40 cellular contexts compared by ENCODE assay signal in genomic region chr10:45274364-45274763, GRCh38. TPM values are rescaled to one million over a fixed set of nuclear protein-coding genes. Genes with fewer than 3 reads are reported as not detected.
DNase-seq lines count a peak whose midpoint lies in the region; ATAC-seq, FAIRE-seq and TF ChIP-seq lines count a peak whose summit lies in the region.
"Had no signal": no experiment of that assay in that cellular context is flagged by ENCODE, and none has a peak within 500 bp of the region (broad histone marks: within the 10 kb centered on the region; RNA-seq: fewer than 3 reads in every experiment).

No MANE protein-coding gene starts in this region.

- H3K4me3 ChIP-seq in K562 (no peak overlapping the region), ascending aorta (no peak overlapping the region)
- H3K4me3 ChIP-seq: A549; BLaER1; BLaER1 treated with 17β-estradiol and CSF1 and Interleukin-3, amounts not matched to agents 10 nM and 100 nM had no signal

- H3K36me3 ChIP-seq in K562 (ENCODE audit: control insufficient read depth, insufficient read depth, low read length) = no peaks in the 10 kb centered on the region
- no peaks in the 10 kb centered on the region for H3K36me3 ChIP-seq in ascending aorta
- H3K36me3 ChIP-seq: BE2C; BLaER1; BLaER1 treated with 17β-estradiol and CSF1 and Interleukin-3, amounts not matched to agents 10 nM and 100 nM had no signal

- H3K9ac ChIP-seq in K562 (ENCODE audit: insufficient read depth in 1 of 2, low read depth in 2 of 2, low read length in 2 of 2) = no peak overlapping the region
- H3K9ac ChIP-seq: BLaER1; BLaER1 treated with 17β-estradiol and CSF1 and Interleukin-3, amounts not matched to agents 10 nM and 100 nM had no signal

- no peaks in the 10 kb centered on the region for H3K27me3 Mint-ChIP-seq in memory B cell
- H3K27me3 Mint-ChIP-seq in stimulated activated memory B cell treated with anti-CD40 and anti-IgM and Interleukin-4, amounts not matched to agents 10 μg/mL and 1 μg/mL and 100 μg/mL, for 72 hours = no peaks in the 10 kb centered on the region
- H3K27me3 Mint-ChIP-seq: B cell had no signal

- H3K27ac ChIP-seq in K562 (ENCODE audit: extremely low read depth, low read depth, low read length) (no peak overlapping the region), ascending aorta (no peak overlapping the region)
- H3K27ac ChIP-seq: 22Rv1; A549; BLaER1; BLaER1 treated with 17β-estradiol and CSF1 and Interleukin-3, amounts not matched to agents 10 nM and 100 nM; C4-2B had no signal

- no peaks in the 10 kb centered on the region for H3K79me2 ChIP-seq in K562 (ENCODE audit: control insufficient read depth, insufficient read depth, low read length)

- H3K9me1 ChIP-seq in K562 (ENCODE audit: control insufficient read depth, insufficient read depth, low read length) = no peaks in the 10 kb centered on the region

- H3K27ac Mint-ChIP-seq in memory B cell = peak overlapping the region; percentile 25
- H3K27ac Mint-ChIP-seq in stimulated activated memory B cell treated with anti-CD40 and anti-IgM and Interleukin-4, amounts not matched to agents 10 μg/mL and 1 μg/mL and 100 μg/mL, for 72 hours = peak overlapping the region; percentile 16
- H3K27ac Mint-ChIP-seq: B cell; CD14-positive monocyte; CD4-positive, alpha-beta memory T cell; CD4-positive, alpha-beta T cell; CD4-positive, CD25-positive, alpha-beta regulatory T cell; CD8-positive, alpha-beta memory T cell; CD8-positive, alpha-beta T cell had no signal

- H3K4me1 Mint-ChIP-seq in memory B cell = peaks cover 4% of the 10 kb centered on the region
- no peaks in the 10 kb centered on the region for H3K4me1 Mint-ChIP-seq in stimulated activated memory B cell treated with anti-CD40 and anti-IgM and Interleukin-4, amounts not matched to agents 10 μg/mL and 1 μg/mL and 100 μg/mL, for 72 hours
- H3K4me1 Mint-ChIP-seq: B cell; CD14-positive monocyte; CD4-positive, alpha-beta memory T cell; CD4-positive, CD25-positive, alpha-beta regulatory T cell; CD8-positive, alpha-beta memory T cell had no signal

- no peak overlapping the region for H3K4me3 Mint-ChIP-seq in memory B cell
- no peak overlapping the region for H3K4me3 Mint-ChIP-seq in stimulated activated memory B cell treated with anti-CD40 and anti-IgM and Interleukin-4, amounts not matched to agents 10 μg/mL and 1 μg/mL and 100 μg/mL, for 72 hours
- H3K4me3 Mint-ChIP-seq: B cell; CD14-positive monocyte; CD4-positive, alpha-beta memory T cell; CD4-positive, alpha-beta T cell; CD4-positive, CD25-positive, alpha-beta regulatory T cell; CD8-positive, alpha-beta memory T cell; CD8-positive, alpha-beta T cell had no signal

- peaks cover 5% of the 10 kb centered on the region for H3K9me3 Mint-ChIP-seq in memory B cell
- peaks cover 3% of the 10 kb centered on the region for H3K9me3 Mint-ChIP-seq in stimulated activated memory B cell treated with anti-CD40 and anti-IgM and Interleukin-4, amounts not matched to agents 10 μg/mL and 1 μg/mL and 100 μg/mL, for 72 hours
- H3K9me3 Mint-ChIP-seq: CD4-positive, alpha-beta T cell; CD8-positive, alpha-beta T cell had no signal

- no peak for TF ChIP-seq RAD21 in K562 (CRISPR knock-in tag; conservative IDR thresholded peaks at IDR 0.05 in 1 of 2, IDR thresholded peaks at IDR 0.05 in 1 of 2)

- intact Hi-C loops in K562 (cut with micrococcal nuclease) (no loop called here), ascending aorta (cut with DNase I) (no loop called here)

- ATAC-seq in K562 (no peak), memory B cell (ENCODE audit: low read depth) (no peak), GM21717 (IDR thresholded peaks at IDR 0.05; ENCODE audit: unreplicated experiment) (no peak), HG03354 (IDR thresholded peaks at IDR 0.05; ENCODE audit: poor library complexity, severe bottlenecking, unreplicated experiment) (no peak)
- no peak for ATAC-seq in stimulated activated memory B cell treated with anti-CD40 and anti-IgM and Interleukin-4, amounts not matched to agents 10 μg/mL and 1 μg/mL and 100 μg/mL, for 72 hours
- ATAC-seq: A549; CD8-positive, alpha-beta T cell had no signal

- H2AFZ ChIP-seq in K562 (ENCODE audit: low read depth, low read length) = no peak overlapping the region

- no peak overlapping the region for H3K4me2 ChIP-seq in K562 (ENCODE audit: insufficient read depth, low read length)
- H3K4me2 ChIP-seq: A549; BLaER1; BLaER1 treated with 17β-estradiol and CSF1 and Interleukin-3, amounts not matched to agents 10 nM and 100 nM had no signal

- TF ChIP-seq CTCF in K562 (IDR thresholded peaks at IDR 0.05 in 2 of 3, conservative IDR thresholded peaks at IDR 0.05 in 1 of 3; ENCODE audit: insufficient read depth in 2 of 3, low read depth in 1 of 3, low read length in 3 of 3) (no peak), ascending aorta (IDR thresholded peaks at IDR 0.05) (no peak)

- H3K27me3 ChIP-seq in K562 (ENCODE audit: control insufficient read depth in 2 of 2, insufficient read depth in 2 of 2, low read length in 2 of 2) (no peaks in the 10 kb centered on the region), ascending aorta (no peaks in the 10 kb centered on the region)
- H3K27me3 ChIP-seq: BE2C; BLaER1; BLaER1 treated with 17β-estradiol and CSF1 and Interleukin-3, amounts not matched to agents 10 nM and 100 nM had no signal

- H4K20me1 ChIP-seq in K562 (replicated peaks; ENCODE audit: control insufficient read depth, insufficient read depth, low read length) = no peaks in the 10 kb centered on the region
- H4K20me1 ChIP-seq: BLaER1; BLaER1 treated with 17β-estradiol and CSF1 and Interleukin-3, amounts not matched to agents 10 nM and 100 nM had no signal

- CTCF ChIA-PET in K562 (lab: Yijun Ruan, JAX; ENCODE audit: low intra/inter-chr PET ratio) = no interaction called here

- POLR2A ChIA-PET in K562 (lab: Yijun Ruan, JAX) = no interaction called here

- TF ChIP-seq EP300 in K562 (IDR thresholded peaks at IDR 0.05; ENCODE audit: low read length) = no peak

- TF ChIP-seq POLR2A in K562 (conservative IDR thresholded peaks at IDR 0.05) = no peak

- DNase-seq in K562 (ENCODE audit: extremely low read depth in 1 of 4, low spot score in 3 of 4) = no peak
- no peak for DNase-seq in memory B cell (ENCODE audit: low spot score in 2 of 2)
- no peak for DNase-seq in ascending aorta (ENCODE audit: low spot score in 2 of 2)
- DNase-seq: 8988T; ACHN; AML-193; BE2C; C1 segment of cervical spinal cord; Caco-2; Calu3; CD4-positive, alpha-beta memory T cell; CD4-positive, alpha-beta T cell; CD4-positive, CD25-positive, alpha-beta regulatory T cell; CD8-positive, alpha-beta memory T cell; CD8-positive, alpha-beta T cell; COR-L47; DMS 273 treated with DMSO at 0.1 percent for 48 hours; DMS153; DMS53; DMS79; DMS79 treated with DMSO at 0.1 percent for 48 hours; DND-41; EL had no signal

- 75% methylated on average over 1 of the region's 1 CpG for WGBS in K562 (ENCODE audit: insufficient coverage, low coverage, missing lambda C conversion rate)

- H3K4me1 ChIP-seq in K562 (replicated peaks in 1 of 2; ENCODE audit: control insufficient read depth in 2 of 2, insufficient read depth in 2 of 2, low read length in 2 of 2) = peaks cover 5 to 13% of the 10 kb centered on the region in 2 experiments
- H3K4me1 ChIP-seq in ascending aorta = no peaks in the 10 kb centered on the region
- H3K4me1 ChIP-seq: A549; BE2C; BLaER1; BLaER1 treated with 17β-estradiol and CSF1 and Interleukin-3, amounts not matched to agents 10 nM and 100 nM; Caco-2 had no signal

- peaks cover 6% of the 10 kb centered on the region for H3K36me3 Mint-ChIP-seq in memory B cell
- H3K36me3 Mint-ChIP-seq in stimulated activated memory B cell treated with anti-CD40 and anti-IgM and Interleukin-4, amounts not matched to agents 10 μg/mL and 1 μg/mL and 100 μg/mL, for 72 hours = no peaks in the 10 kb centered on the region
- H3K36me3 Mint-ChIP-seq: CD14-positive monocyte; CD4-positive, alpha-beta memory T cell; CD4-positive, CD25-positive, alpha-beta regulatory T cell; CD8-positive, alpha-beta memory T cell; CD8-positive, alpha-beta T cell had no signal

- no peak for FAIRE-seq in K562 (lab: Jason Lieb, UNC)
- FAIRE-seq: A204.1, A549, D721Med had no signal

- H3K9me3 ChIP-seq in K562 (replicated peaks; ENCODE audit: control insufficient read depth, insufficient read depth, low read depth, low read length) (peaks cover 11% of the 10 kb centered on the region; the same call in 1 of the 2 replicates), ascending aorta (no peaks in the 10 kb centered on the region)
- H3K9me3 ChIP-seq: A549, BE2C, Caco-2 had no signal

- no TSS peak for BruUV-seq in K562 (replicated peaks; lab: Mats Ljungman, UMichigan)

- in situ Hi-C loops in K562 (cut with MboI) = no loop called here

TF ChIP-seq in K562, 482 proteins besides CTCF, POLR2A, EP300 and RAD21 (continues in another document):
- peak; percentile 62; the same call in 1 of the 2 replicates for TF ChIP-seq TRIM28 (IDR thresholded peaks at IDR 0.05)

RNA-seq across cellular contexts. Expression of gene OR13A1, which starts 41.0 kb away (rescaled TPM):
- not detected in 2 replicates for total RNA-seq in K562 (2011; cell fraction: chromatin; rRNA removed; ENCODE audit: low replicate concordance)
- not detected in 2 replicates for total RNA-seq in K562 (2011; cell fraction: nucleolus; rRNA removed)
- 0.22 TPM in 1 of 2 replicates, not detected in the other for total RNA-seq in K562 (2011; cell fraction: nucleoplasm; rRNA removed)
- total RNA-seq in K562 (2014; rRNA removed) (not detected in 2 replicates), K562 (2014; rRNA removed; fragmentation: Illumina TruSeq; extraction: Trizol) (not detected in 2 replicates), K562 (2015; rRNA removed; fragmentation: Illumina TruSeq; extraction: Trizol) (0.11 TPM in 1 of 2 replicates, not detected in the other), K562 (2021) (0.07 and 0.13 TPM in 2 replicates), ascending aorta (not detected)
- polyA plus RNA-seq in K562 (2011; rRNA removed) (0.06 and 0.08 TPM in 2 replicates), K562 (2014; fragmentation: Illumina TruSeq; extraction: Trizol) (0.06 TPM in 1 of 2 replicates, not detected in the other), K562 (2014; fragmentation: Nextera tagmentation; extraction: Ambion mirVana) (under 1 TPM; 0.03 to 0.10 TPM), K562 (2014; rRNA removed) (0.04 TPM in 1 of 2 replicates, not detected in the other)
- 0.01 and 0.19 TPM in 2 replicates for polyA plus RNA-seq in K562 (2011; cell fraction: cytosol; rRNA removed)
- 0.17 and 0.20 TPM in 2 replicates for polyA plus RNA-seq in K562 (2011; cell fraction: nucleus; rRNA removed)
- polyA plus RNA-seq in K562 (2012) = 0.12 and 0.17 TPM in 2 replicates
- polyA minus RNA-seq in K562 (2011; rRNA and poly(A)+ RNA removed) = not detected in 2 replicates
- polyA minus RNA-seq in K562 (2011; cell fraction: cytosol; rRNA and poly(A)+ RNA removed) = not detected in 2 replicates
- 0.13 TPM in 1 of 2 replicates, not detected in the other for polyA minus RNA-seq in K562 (2011; cell fraction: nucleus; rRNA and poly(A)+ RNA removed)
- total RNA-seq: A172; A673; Caco-2; Calu3; CD4-positive, alpha-beta memory T cell; CD4-positive, alpha-beta T cell; CD4-positive, CD25-positive, alpha-beta regulatory T cell; CD8-positive, alpha-beta memory T cell; CD8-positive, alpha-beta T cell; Daoy had no signal
- polyA plus RNA-seq: AG04450, BJ had no signal
